22 cellular contexts compared by ENCODE assay signal in genomic region chr1:113552244-113552643, GRCh38.
"Had no signal": no experiment of that assay in that cellular context is flagged by ENCODE, and none has a peak within 500 bp of the region (broad histone marks: within the 10 kb centered on the region; RNA-seq: fewer than 3 reads in every experiment).

No MANE protein-coding gene starts in this region.

- H3K9me3 ChIP-seq: esophagus squamous epithelium, gastrocnemius medialis, suprapubic skin, transverse colon, uterus had no signal

- H3K36me3 ChIP-seq: suprapubic skin, uterus, WERI-Rb-1 had no signal

- H3K27me3 ChIP-seq: esophagus squamous epithelium, gastrocnemius medialis, suprapubic skin, transverse colon, uterus had no signal

- H3K4me3 ChIP-seq: coronary artery, esophagus squamous epithelium, gastrocnemius medialis, lung, suprapubic skin, transverse colon, uterus had no signal

- H3K27ac ChIP-seq: coronary artery, esophagus squamous epithelium, gastrocnemius medialis, suprapubic skin, transverse colon, uterus, WERI-Rb-1 had no signal

- DNase-seq: activated CD4-positive, alpha-beta memory T cell treated with anti-CD3 and anti-CD28 coated beads for 36 hours; activated CD4-positive, alpha-beta T cell treated with anti-CD3 and anti-CD28 coated beads for 36 hours; amniotic stem cell; esophagus squamous epithelium; gastrocnemius medialis; head of caudate nucleus; kidney; midbrain; nephron progenitor cell; nucleus accumbens; right cardiac atrium; small intestine; stimulated activated CD4-positive, alpha-beta T cell treated with anti-CD3 and anti-CD28 coated beads, Interleukin-15, amount 100 ng/mL, for 24 hours; stimulated activated CD4-positive, alpha-beta T cell treated with anti-CD3 and anti-CD28 coated beads, Interleukin-2, amount 100 ng/mL, for 48 hours; stimulated activated naive CD8-positive, alpha-beta T cell treated with anti-CD3 and anti-CD28 coated beads, Interleukin-15, amount 100 ng/mL, for 72 hours; transverse colon; uterus; WERI-Rb-1 had no signal

- FAIRE-seq: kidney, small intestine had no signal

- H3K4me1 ChIP-seq: esophagus squamous epithelium, gastrocnemius medialis, suprapubic skin, transverse colon, uterus had no signal

- ATAC-seq: activated CD4-positive, alpha-beta T cell treated with anti-CD3 and anti-CD28 coated beads for 36 hours; gastrocnemius medialis; left lobe of liver; right cardiac atrium; stimulated activated naive CD8-positive, alpha-beta T cell treated with anti-CD3 and anti-CD28 coated beads, Interleukin-15, amount 100 ng/mL, for 72 hours had no signal
